In the genomic region with DNA sequence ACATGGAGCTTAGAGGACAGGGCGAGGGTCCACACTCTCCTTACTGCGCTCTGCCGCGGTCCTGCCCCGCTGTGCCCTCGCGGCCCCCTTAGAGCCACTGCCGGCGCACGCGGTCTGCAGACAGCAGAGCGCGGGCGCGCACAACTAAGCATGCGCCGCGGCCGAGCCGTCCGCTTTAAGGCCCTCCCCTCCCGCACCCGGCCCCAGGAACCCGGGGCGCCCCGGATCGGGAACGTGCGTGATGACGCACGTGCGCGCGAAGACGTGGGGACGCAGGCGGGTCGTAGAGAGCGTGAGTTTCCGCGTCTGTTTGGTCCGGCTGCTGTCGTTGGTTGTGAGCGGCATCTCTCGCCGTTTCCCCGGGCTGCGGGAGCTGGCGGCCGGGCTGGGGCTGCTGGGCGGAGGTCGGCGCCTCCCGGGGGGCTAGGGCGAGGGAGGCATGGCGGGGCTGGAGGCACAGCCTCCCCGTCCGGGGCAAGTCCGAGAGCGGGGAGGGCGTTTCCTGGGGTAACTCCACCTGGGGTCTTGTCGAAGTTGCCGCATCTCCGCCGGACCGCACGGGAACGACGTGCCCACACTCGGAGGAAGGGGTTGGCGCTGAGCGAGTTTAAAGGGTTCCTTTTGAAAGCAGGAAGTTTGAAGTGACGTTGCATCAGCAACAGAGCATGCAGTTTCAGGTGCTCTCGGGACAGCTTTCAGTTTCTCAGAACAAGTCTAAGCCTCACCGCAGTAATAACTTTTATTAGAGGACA, we compare ENCODE assay signal across 8 cellular contexts. TPM values are rescaled to one million over a fixed set of nuclear protein-coding genes. Genes with fewer than 3 reads are reported as not detected.
DNase-seq lines count a peak whose midpoint lies in the region; ATAC-seq and TF ChIP-seq lines count a peak whose summit lies in the region.

A gene with protein sequence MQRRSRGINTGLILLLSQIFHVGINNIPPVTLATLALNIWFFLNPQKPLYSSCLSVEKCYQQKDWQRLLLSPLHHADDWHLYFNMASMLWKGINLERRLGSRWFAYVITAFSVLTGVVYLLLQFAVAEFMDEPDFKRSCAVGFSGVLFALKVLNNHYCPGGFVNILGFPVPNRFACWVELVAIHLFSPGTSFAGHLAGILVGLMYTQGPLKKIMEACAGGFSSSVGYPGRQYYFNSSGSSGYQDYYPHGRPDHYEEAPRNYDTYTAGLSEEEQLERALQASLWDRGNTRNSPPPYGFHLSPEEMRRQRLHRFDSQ (plus strand): TSS at position 259 of the 752 bp plus-strand sequence. CDS start 28,640 bp downstream, outside the sequence.

- intact Hi-C loops in naive thymus-derived CD4-positive, alpha-beta T cell (cut with micrococcal nuclease), result loop anchor here (1.0 to 10.0 kb wide), 11 partner anchors 37 to 1911 kb away; a partner anchor contains a TSS

- peak within 1 kb of the TSS; percentile 85 to 99 (median 97) for H3K4me3 Mint-ChIP-seq in naive thymus-derived CD4-positive, alpha-beta T cell
- peak within 1 kb of the TSS; percentile 91 to 93 for H3K4me3 Mint-ChIP-seq in stimulated activated naive B cell treated with anti-CD40 and anti-IgM and Interleukin-4, amounts not matched to agents 10 μg/mL and 1 μg/mL and 100 μg/mL, for 72 hours

- no peaks in the 10 kb centered on the region for H3K36me3 ChIP-seq in KMS-11 (ENCODE audit: insufficient read depth)
- H3K36me3 ChIP-seq in naive thymus-derived CD4-positive, alpha-beta T cell (ENCODE audit: control insufficient read depth in 2 of 3, insufficient read depth in 3 of 3, low read length in 3 of 3), result no peaks in the 10 kb centered on the region

- no peaks in the 10 kb centered on the region for H3K27me3 Mint-ChIP-seq in naive thymus-derived CD4-positive, alpha-beta T cell
- no peaks in the 10 kb centered on the region for H3K27me3 Mint-ChIP-seq in stimulated activated naive B cell treated with anti-CD40 and anti-IgM and Interleukin-4, amounts not matched to agents 10 μg/mL and 1 μg/mL and 100 μg/mL, for 72 hours

- H3K27ac Mint-ChIP-seq in naive thymus-derived CD4-positive, alpha-beta T cell, result peak within 1 kb of the TSS; percentile 95 to 100 (median 100)
- peak within 1 kb of the TSS; percentile 100 for H3K27ac Mint-ChIP-seq in stimulated activated naive B cell treated with anti-CD40 and anti-IgM and Interleukin-4, amounts not matched to agents 10 μg/mL and 1 μg/mL and 100 μg/mL, for 72 hours

- H3K27ac ChIP-seq in KMS-11, result peak within 1 kb of the TSS; percentile 97
- peak within 1 kb of the TSS; percentile 99 for H3K27ac ChIP-seq in naive thymus-derived CD4-positive, alpha-beta T cell (ENCODE audit: low read depth, low read length)

- H2AFZ ChIP-seq in KMS-11 (ENCODE audit: low read depth), result peak within 1 kb of the TSS; percentile 75

- peak; percentile 82 for ATAC-seq in GM21737 (IDR thresholded peaks at IDR 0.05; ENCODE audit: unreplicated experiment)
- ATAC-seq in naive thymus-derived CD4-positive, alpha-beta T cell, result peak; percentile 94
- peak; percentile 87 for ATAC-seq in stimulated activated naive B cell treated with anti-CD40 and anti-IgM and Interleukin-4, amounts not matched to agents 10 μg/mL and 1 μg/mL and 100 μg/mL, for 72 hours (replicated peaks)

- H3K4me2 ChIP-seq in KMS-11, result peak within 1 kb of the TSS; percentile 87

- TF ChIP-seq CTCF in KMS-11 (conservative IDR thresholded peaks at IDR 0.05; ENCODE audit: low read depth, low read length), result no peak

- H3K36me3 Mint-ChIP-seq in naive thymus-derived CD4-positive, alpha-beta T cell, result peaks cover 0 to 26% (median 5%) of the 10 kb centered on the region in 5 donors
- H3K36me3 Mint-ChIP-seq in stimulated activated naive B cell treated with anti-CD40 and anti-IgM and Interleukin-4, amounts not matched to agents 10 μg/mL and 1 μg/mL and 100 μg/mL, for 72 hours, result peaks cover 15 to 24% of the 10 kb centered on the region in 2 donors

- H3K27me3 ChIP-seq in KMS-11 (ENCODE audit: insufficient read depth, low read depth), result no peaks in the 10 kb centered on the region
- H3K27me3 ChIP-seq in naive thymus-derived CD4-positive, alpha-beta T cell (ENCODE audit: control insufficient read depth in 2 of 2, insufficient read depth in 2 of 2, low read length in 2 of 2), result no peaks in the 10 kb centered on the region

- CTCF ChIA-PET in naive thymus-derived CD4-positive, alpha-beta T cell (lab: Charles Lee), result interaction anchor here (0.7 to 1.3 kb wide), 4 partner anchors 34 to 66 kb away, joined by 4 to 8 read pairs (median 4); no protein-coding TSS in a partner anchor

- POLR2A ChIA-PET in naive thymus-derived CD4-positive, alpha-beta T cell (lab: Charles Lee), result interaction anchor here (0.5 to 4.1 kb wide), 16 partner anchors 10 to 1897 kb away, joined by 3 to 28 read pairs (median 3); a partner anchor contains a TSS

- peak within 1 kb of the TSS; percentile 86 for H3K9ac ChIP-seq in KMS-11

- H3K79me2 ChIP-seq in KMS-11 (ENCODE audit: insufficient read depth, low read depth), result peaks cover 33% of the 10 kb centered on the region

- peaks cover 29% of the 10 kb centered on the region for H3K4me1 ChIP-seq in KMS-11 (ENCODE audit: low read depth, poor library complexity, severe bottlenecking)
- peaks cover 27 to 45% of the 10 kb centered on the region in 2 donors for H3K4me1 ChIP-seq in naive thymus-derived CD4-positive, alpha-beta T cell (ENCODE audit: control insufficient read depth in 2 of 2, insufficient read depth in 2 of 2, low read length in 2 of 2)

- peaks cover 20 to 67% (median 64%) of the 10 kb centered on the region in 7 donors for H3K4me1 Mint-ChIP-seq in naive thymus-derived CD4-positive, alpha-beta T cell
- peaks cover 23 to 41% of the 10 kb centered on the region in 2 donors for H3K4me1 Mint-ChIP-seq in stimulated activated naive B cell treated with anti-CD40 and anti-IgM and Interleukin-4, amounts not matched to agents 10 μg/mL and 1 μg/mL and 100 μg/mL, for 72 hours

- H3K9me3 ChIP-seq in naive thymus-derived CD4-positive, alpha-beta T cell (ENCODE audit: control insufficient read depth in 2 of 3, low read length in 3 of 3), result no peaks in the 10 kb centered on the region

- peak within 1 kb of the TSS; percentile 84 for H3K4me3 ChIP-seq in KMS-11 (IDR thresholded peaks at IDR 0.05; ENCODE audit: insufficient read depth, low read depth, low read length)
- H3K4me3 ChIP-seq in naive thymus-derived CD4-positive, alpha-beta T cell (ENCODE audit: low read length), result peak within 1 kb of the TSS; percentile 82

- H4K20me1 ChIP-seq in KMS-11 (ENCODE audit: insufficient read depth), result no peaks in the 10 kb centered on the region

- H3K9me3 Mint-ChIP-seq in naive thymus-derived CD4-positive, alpha-beta T cell, result peaks cover 0 to 4% (median 0%) of the 10 kb centered on the region in 11 donors
- H3K9me3 Mint-ChIP-seq in stimulated activated naive B cell treated with anti-CD40 and anti-IgM and Interleukin-4, amounts not matched to agents 10 μg/mL and 1 μg/mL and 100 μg/mL, for 72 hours, result no peaks in the 10 kb centered on the region

- peak; percentile 83 for DNase-seq in DMS79 (lab: John Stamatoyannopoulos, UW)
- peak; percentile 94 for DNase-seq in RPMI8226
- DNase-seq in activated T-helper 1 cell treated with anti-CD3 and anti-CD28 coated beads, Interleukin-2, amount 50 U/mL, for 16 hours (ENCODE audit: low read depth in 1 of 2, low spot score in 1 of 2), result peak; percentile 87 to 94
- peak; percentile 96 for DNase-seq in fibroblast of gingiva (ENCODE audit: low read depth)
- peak; percentile 88 to 96 (median 94) for DNase-seq in naive thymus-derived CD4-positive, alpha-beta T cell
- peak; percentile 93 for DNase-seq in stimulated activated naive B cell treated with anti-CD40 and anti-IgM and Interleukin-4, amounts not matched to agents 10 μg/mL and 1 μg/mL and 100 μg/mL, for 72 hours

RNA-seq across cellular contexts. Expression of the gene that starts here (rescaled TPM):
- 10 to 100 TPM; 42.9 to 70.8 (median 62.1) TPM for total RNA-seq in naive thymus-derived CD4-positive, alpha-beta T cell
- 10 to 100 TPM; 21.2 to 21.5 TPM for polyA plus RNA-seq in naive thymus-derived CD4-positive, alpha-beta T cell

Comparison
In these comparisons a context has a peak if more than half of its experiments do, and no peak if none do; other contexts are left out.
1. Peak in every context shown above with its lines: DNase-seq, ATAC-seq, H3K4me3 ChIP-seq and H3K27ac ChIP-seq.